ENCODE assay signal across 1 cellular context in genomic region chr2:199463000-199463692, GRCh38.
A peak's percentile ranks its signal among the peaks of the same experiment; 100 is the strongest.
TF ChIP-seq lines count a peak whose summit lies in the region.

No MANE protein-coding gene starts in this region.

TF ChIP-seq in HepG2, 621 proteins besides CTCF, POLR2A, EP300 and RAD21 (continued from another document and continues in another):
- TF ChIP-seq SETDB1 (CRISPR knock-in tag; IDR thresholded peaks at IDR 0.05; ENCODE audit: borderline replicate concordance): no peak
- TF ChIP-seq ZNF660 (CRISPR knock-in tag; IDR thresholded peaks at IDR 0.05; ENCODE audit: borderline replicate concordance, low read depth): no peak; the same call in 1 of the 2 replicates
- peak; percentile 93 for TF ChIP-seq XRCC5 (optimal IDR thresholded peaks at IDR 0.05; ENCODE audit: low read length)
- 0 out of 2 replicates have a peak, but pooled peaks have one; percentile 28 for TF ChIP-seq ETV6 (CRISPR knock-in tag; conservative IDR thresholded peaks at IDR 0.05)
- TF ChIP-seq SNAPC4 (CRISPR knock-in tag; IDR thresholded peaks at IDR 0.05): no peak
- TF ChIP-seq AKAP8 (CRISPR knock-in tag; IDR thresholded peaks at IDR 0.05): no peak
- no peak for TF ChIP-seq ZBTB42 (CRISPR knock-in tag; IDR thresholded peaks at IDR 0.05)
- TF ChIP-seq TERF1 (CRISPR knock-in tag; IDR thresholded peaks at IDR 0.05): no peak
- TF ChIP-seq SMAD1 (CRISPR knock-in tag; IDR thresholded peaks at IDR 0.05; ENCODE audit: borderline replicate concordance, low read depth): no peak
- TF ChIP-seq IRX3 (CRISPR knock-in tag; IDR thresholded peaks at IDR 0.05; ENCODE audit: borderline replicate concordance, low read depth): no peak
- TF ChIP-seq ZNF687 (CRISPR knock-in tag; IDR thresholded peaks at IDR 0.05): peak; percentile 86
- 0 out of 2 replicates have a peak, but pooled peaks have one; percentile 62 for TF ChIP-seq ZNF570 (CRISPR knock-in tag; IDR thresholded peaks at IDR 0.05; ENCODE audit: borderline replicate concordance)
- no peak for TF ChIP-seq ZBTB21 (CRISPR knock-in tag; IDR thresholded peaks at IDR 0.05)
- TF ChIP-seq SRSF4 (IDR thresholded peaks at IDR 0.05; ENCODE audit: low read depth, low read length, poor library complexity, severe bottlenecking): no peak
- no peak for TF ChIP-seq AKNA (CRISPR knock-in tag; IDR thresholded peaks at IDR 0.05; ENCODE audit: borderline replicate concordance)
- peak; percentile 61; the same call in 1 of the 2 replicates for TF ChIP-seq ZNF543 (CRISPR knock-in tag; IDR thresholded peaks at IDR 0.05)
- TF ChIP-seq MYNN (CRISPR knock-in tag; IDR thresholded peaks at IDR 0.05; ENCODE audit: low read depth): no peak
- TF ChIP-seq ZBTB7B (CRISPR knock-in tag; IDR thresholded peaks at IDR 0.05): no peak
- TF ChIP-seq ZNF33A (CRISPR knock-in tag; IDR thresholded peaks at IDR 0.05; ENCODE audit: borderline replicate concordance): no peak
- TF ChIP-seq ZMYM3 (CRISPR knock-in tag; IDR thresholded peaks at IDR 0.05): peak; percentile 43; the same call in 1 of the 2 replicates
- no peak for TF ChIP-seq REST (IDR thresholded peaks at IDR 0.05; ENCODE audit: borderline replicate concordance in 1 of 2, low read depth in 1 of 2, low read length in 2 of 2)
- 0 out of 2 replicates have a peak, but pooled peaks have one; percentile 62 for TF ChIP-seq ZBTB4 (CRISPR knock-in tag; IDR thresholded peaks at IDR 0.05; ENCODE audit: borderline replicate concordance)
- TF ChIP-seq CEBPZ (IDR thresholded peaks at IDR 0.05; ENCODE audit: low read length): no peak
- TF ChIP-seq RBM39 (IDR thresholded peaks at IDR 0.05; ENCODE audit: low read depth, low read length, poor library complexity, severe bottlenecking): no peak
- TF ChIP-seq CEBPG (CRISPR knock-in tag; IDR thresholded peaks at IDR 0.05): no peak
